ENCODE assay signal across 8 cellular contexts in the genomic region with DNA sequence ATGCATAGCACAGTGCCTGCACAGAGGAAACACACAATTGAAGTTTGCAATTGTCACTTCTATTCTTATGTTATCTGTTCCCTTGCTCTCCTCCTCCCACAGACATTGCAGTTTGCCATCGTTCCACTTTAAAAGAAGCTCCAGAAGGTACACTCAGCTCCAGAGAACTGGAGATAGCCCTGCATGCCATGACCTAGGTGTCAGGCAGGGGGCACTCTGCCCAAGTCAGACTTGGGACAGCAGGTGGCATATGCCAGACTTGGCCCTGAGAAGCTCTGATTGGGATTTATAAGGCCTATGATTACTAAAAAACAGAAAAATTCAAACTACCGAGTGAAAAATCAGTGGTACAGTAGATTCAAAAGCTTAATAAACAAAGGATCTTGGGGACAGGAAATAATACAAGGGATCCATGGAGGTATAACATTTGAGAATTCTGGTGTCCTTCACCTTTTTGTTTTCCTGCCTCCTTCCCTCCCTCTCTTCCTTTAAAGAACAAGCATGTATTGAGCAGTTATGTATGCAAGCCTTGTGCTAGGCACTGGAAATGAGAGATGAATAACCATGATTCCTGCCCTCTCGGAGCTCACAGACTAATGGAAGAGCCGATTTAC. TPM values are rescaled to one million over a fixed set of nuclear protein-coding genes. Genes with fewer than 3 reads are reported as not detected.
DNase-seq lines count a peak whose midpoint lies in the region; ATAC-seq, FAIRE-seq and TF ChIP-seq lines count a peak whose summit lies in the region.

No MANE protein-coding gene starts in this region.

- intact Hi-C loops in HepG2 (cut with micrococcal nuclease; ENCODE audit: unreplicated experiment), result loop anchor here (1.0 to 10.0 kb wide), 2 partner anchors 92 to 754 kb away; no protein-coding TSS in a partner anchor

- no peak for TF ChIP-seq POLR2A in HepG2 (IDR thresholded peaks at IDR 0.05; ENCODE audit: insufficient read depth in 1 of 2, low read depth in 2 of 2, low read length in 2 of 2)
- no peak for TF ChIP-seq POLR2A in GM12891 (IDR thresholded peaks at IDR 0.05; ENCODE audit: low read depth, low read length)

- H3K4me3 Mint-ChIP-seq in astrocyte (ENCODE audit: unreplicated experiment), result no peak overlapping the region

- FAIRE-seq in astrocyte (lab: Jason Lieb, UNC), result no peak
- FAIRE-seq in HepG2 (lab: Jason Lieb, UNC), result no peak
- no peak for FAIRE-seq in GM12891 (lab: Jason Lieb, UNC)

- H3K4me1 Mint-ChIP-seq in astrocyte (ENCODE audit: low read depth, unreplicated experiment), result peaks cover 16% of the 10 kb centered on the region

- TF ChIP-seq RAD21 in HepG2 (CRISPR knock-in tag; IDR thresholded peaks at IDR 0.05), result no peak; the same call in 1 of the 2 replicates

- H3K27me3 ChIP-seq in astrocyte (ENCODE audit: insufficient read depth, low read length), result no peaks in the 10 kb centered on the region
- no peaks in the 10 kb centered on the region for H3K27me3 ChIP-seq in HepG2 (ENCODE audit: control insufficient read depth in 1 of 2, insufficient read depth in 2 of 2, low read length in 2 of 2)

- no peak overlapping the region for H3K4me3 ChIP-seq in Jurkat, Clone E6-1 (ENCODE audit: low read length)
- H3K4me3 ChIP-seq in astrocyte (ENCODE audit: insufficient read depth, low read depth, low read length) (no peak overlapping the region), HepG2 (replicated peaks in 1 of 3; ENCODE audit: insufficient read depth in 1 of 3, low read depth in 2 of 3, low read length in 3 of 3) (no peak overlapping the region)

- peak; percentile 49 for TF ChIP-seq CTCF in astrocyte (IDR thresholded peaks at IDR 0.05; ENCODE audit: insufficient read depth, low read depth, low read length)
- TF ChIP-seq CTCF in HepG2 (CRISPR knock-in tag; IDR thresholded peaks at IDR 0.05), result peak; percentile 57

- no peak overlapping the region for H3K27ac Mint-ChIP-seq in astrocyte (ENCODE audit: unreplicated experiment)

- peaks cover 16% of the 10 kb centered on the region for H3K4me1 ChIP-seq in astrocyte (ENCODE audit: insufficient read depth, low read length)
- no peaks in the 10 kb centered on the region for H3K4me1 ChIP-seq in HepG2 (ENCODE audit: insufficient read depth, low read length)

- H3K36me3 Mint-ChIP-seq in astrocyte (ENCODE audit: low read depth, unreplicated experiment), result no peaks in the 10 kb centered on the region

- H3K36me3 ChIP-seq in astrocyte (ENCODE audit: insufficient read depth, low read length) (no peaks in the 10 kb centered on the region), HepG2 (replicated peaks in 1 of 2; ENCODE audit: control insufficient read depth in 1 of 2, insufficient read depth in 2 of 2, low read length in 2 of 2) (no peaks in the 10 kb centered on the region)

- POLR2A ChIA-PET in HepG2 (lab: Yijun Ruan, JAX), result no interaction called here

- H3K79me2 ChIP-seq in astrocyte (ENCODE audit: insufficient read depth, low read length) (peaks cover 8% of the 10 kb centered on the region), HepG2 (ENCODE audit: insufficient read depth, low read length) (no peaks in the 10 kb centered on the region)

- H3K27ac ChIP-seq in astrocyte (ENCODE audit: low read depth, low read length), result no peak overlapping the region
- H3K27ac ChIP-seq in HepG2 (ENCODE audit: extremely low read length, insufficient read depth, low read length), result no peak overlapping the region

- in situ Hi-C loops in HepG2 (cut with HindIII; ENCODE audit: extremely low pct_ligation_motif_present, low pct_unique_long_range_greater_than_20kb), result no loop called here

- DNase-seq in DMS53 (lab: John Stamatoyannopoulos, UW), result peak; percentile 93
- DNase-seq in Jurkat, Clone E6-1 (ENCODE audit: low read depth, low spot score), result peak; percentile 11
- DNase-seq in astrocyte (ENCODE audit: low read depth), result no peak
- peak; percentile 12 for DNase-seq in HepG2 (ENCODE audit: low spot score)
- no peak for DNase-seq in GM12891 (ENCODE audit: insufficient read length, low spot score)

- H2AFZ ChIP-seq in astrocyte (ENCODE audit: low read depth, low read length) (no peak overlapping the region), HepG2 (ENCODE audit: low read length) (no peak overlapping the region)

- no peak for TF ChIP-seq EP300 in HepG2 (IDR thresholded peaks at IDR 0.05; ENCODE audit: low read depth in 2 of 2, low read length in 2 of 2)
- TF ChIP-seq EP300 in HepG2 (CRISPR knock-in tag; IDR thresholded peaks at IDR 0.05; ENCODE audit: borderline replicate concordance), result no peak

- H3K9me3 ChIP-seq in astrocyte (ENCODE audit: insufficient read depth, low read depth, low read length) (no peaks in the 10 kb centered on the region), HepG2 (ENCODE audit: low read length) (no peaks in the 10 kb centered on the region)

- ATAC-seq in GM19395 (IDR thresholded peaks at IDR 0.05; ENCODE audit: unreplicated experiment) (peak; percentile 73), HepG2 (peak; percentile 89), HG02973 (IDR thresholded peaks at IDR 0.05; ENCODE audit: unreplicated experiment) (no peak)
- ATAC-seq in activated CD4-positive, CD25-positive, alpha-beta regulatory T cell treated with anti-CD3 and anti-CD28 coated beads, Interleukin-2, amount 50 U/mL, for 24 hours, result no peak

- CTCF ChIA-PET in HepG2 (lab: Yijun Ruan, JAX; ENCODE audit: low intra/inter-chr PET ratio, low total read pairs), result interaction anchor here (1.6 kb wide), 1 partner anchor 93 kb away, joined by 10 read pairs; no protein-coding TSS in a partner anchor

- H4K20me1 ChIP-seq in astrocyte (ENCODE audit: insufficient read depth, low read length) (no peaks in the 10 kb centered on the region), HepG2 (ENCODE audit: insufficient read depth, low read length) (no peaks in the 10 kb centered on the region)

- peaks cover 2% of the 10 kb centered on the region for H3K27me3 Mint-ChIP-seq in astrocyte (ENCODE audit: low read depth, unreplicated experiment)

- H3K9me3 Mint-ChIP-seq in astrocyte (ENCODE audit: unreplicated experiment), result no peaks in the 10 kb centered on the region

- no TSS peak for BruUV-seq in HepG2 (replicated peaks; lab: Mats Ljungman, UMichigan)

- H3K4me2 ChIP-seq in astrocyte (ENCODE audit: low read length), result no peak overlapping the region
- H3K4me2 ChIP-seq in HepG2 (ENCODE audit: low read depth, low read length), result no peak overlapping the region

- H3K9ac ChIP-seq in astrocyte (ENCODE audit: low read length), result no peak overlapping the region
- no peak overlapping the region for H3K9ac ChIP-seq in HepG2 (ENCODE audit: insufficient read depth, low read depth, low read length)

- WGBS in HepG2 (ENCODE audit: low lambda C conversion rate), result 1% methylated on average over 4 of the region's 4 CpGs

TF ChIP-seq in HepG2, 621 proteins besides CTCF, POLR2A, EP300 and RAD21 (continues in another document):
- TF ChIP-seq ZBTB21 (CRISPR knock-in tag; IDR thresholded peaks at IDR 0.05) (no peak), ZNF484 (CRISPR knock-in tag; IDR thresholded peaks at IDR 0.05; ENCODE audit: borderline replicate concordance, low read depth) (no peak), STAG1 (CRISPR knock-in tag; IDR thresholded peaks at IDR 0.05) (peak; percentile 47), SMC3 (IDR thresholded peaks at IDR 0.05; ENCODE audit: low read length) (peak; percentile 36; the same call in 1 of the 2 replicates)

TF ChIP-seq in GM12891, 5 proteins besides CTCF, POLR2A, EP300 and RAD21:
- TF ChIP-seq POLR2AphosphoS5 (IDR thresholded peaks at IDR 0.05; ENCODE audit: low read depth, low read length) (no peak), POU2F2 (IDR thresholded peaks at IDR 0.05; ENCODE audit: low read depth, low read length) (no peak), TAF1 (IDR thresholded peaks at IDR 0.05; ENCODE audit: low read depth, low read length) (no peak), PAX5 (IDR thresholded peaks at IDR 0.05; ENCODE audit: insufficient read depth, low read length, severe bottlenecking) (no peak)

RNA-seq across cellular contexts. Expression of a gene that starts 40.0 kb away (rescaled TPM):
- not detected for polyA plus RNA-seq in Jurkat, Clone E6-1 (2012; ENCODE audit: insufficient read depth, insufficient read length)
- total RNA-seq in astrocyte (7.5 and 13.3 TPM in 2 replicates), HepG2 (2016; rRNA removed; fragmentation: Illumina TruSeq; extraction: Trizol) (not detected in 2 replicates)
- total RNA-seq in HepG2 (2016; cell fraction: cytosol; rRNA removed; fragmentation: Illumina TruSeq; extraction: Trizol; ENCODE audit: low read depth), result not detected in 2 replicates
- total RNA-seq in HepG2 (2016; cell fraction: insoluble cytoplasmic fraction; rRNA removed; fragmentation: Illumina TruSeq; extraction: Trizol), result not detected in 2 replicates
- total RNA-seq in HepG2 (2016; cell fraction: membrane; rRNA removed; fragmentation: Illumina TruSeq; extraction: Trizol), result not detected in 2 replicates
- not detected in 2 replicates for total RNA-seq in HepG2 (2016; cell fraction: nucleus; rRNA removed; fragmentation: Illumina TruSeq; extraction: Trizol)
- polyA plus RNA-seq in HepG2 (2011; rRNA removed), result under 0.01 TPM in 1 of 2 replicates, not detected in the other
- polyA plus RNA-seq in HepG2 (2011; cell fraction: cytosol; rRNA removed), result not detected in 2 replicates
- polyA plus RNA-seq in HepG2 (2011; cell fraction: nucleus; rRNA removed), result not detected in 2 replicates
- not detected in 2 replicates for polyA plus RNA-seq in HepG2 (2012)
- polyA plus RNA-seq in HepG2 (2016; cell fraction: cytosol; fragmentation: Illumina TruSeq; extraction: Trizol; ENCODE audit: low read depth), result not detected in 2 replicates
- polyA plus RNA-seq in HepG2 (2016; cell fraction: insoluble cytoplasmic fraction; fragmentation: Illumina TruSeq; extraction: Trizol; ENCODE audit: low read depth), result not detected in 2 replicates
- polyA plus RNA-seq in HepG2 (2016; cell fraction: membrane; fragmentation: Illumina TruSeq; extraction: Trizol; ENCODE audit: low read depth), result not detected in 2 replicates
- not detected in 2 replicates for polyA plus RNA-seq in HepG2 (2016; cell fraction: nucleus; fragmentation: Illumina TruSeq; extraction: Trizol; ENCODE audit: insufficient read depth, low read depth)
- polyA minus RNA-seq in HepG2 (2011; rRNA and poly(A)+ RNA removed; ENCODE audit: low replicate concordance), result 0.07 TPM in 1 of 2 replicates, not detected in the other
- not detected in 2 replicates for polyA minus RNA-seq in HepG2 (2011; cell fraction: cytosol; rRNA and poly(A)+ RNA removed)
- not detected in 2 replicates for polyA minus RNA-seq in HepG2 (2011; cell fraction: nucleus; rRNA and poly(A)+ RNA removed)
- polyA plus RNA-seq in GM12891 (2012; ENCODE audit: low read depth, missing spikeins), result 0.06 TPM

Comparison
In these comparisons a context has a peak if more than half of its experiments do, and no peak if none do; other contexts are left out.
1. DNase-seq: peak in DMS53 (single experiment), Jurkat, Clone E6-1 (single experiment) and HepG2 (single experiment); none in astrocyte (single experiment) and GM12891 (single experiment).
2. ATAC-seq: peak in GM19395 (single experiment) and HepG2 (single experiment); none in activated CD4-positive, CD25-positive, alpha-beta regulatory T cell treated with anti-CD3 and anti-CD28 coated beads, Interleukin-2, amount 50 U/mL, for 24 hours (0 of 2) and HG02973 (single experiment).